ENCODE assay signal across 24 cellular contexts in the genomic region with DNA sequence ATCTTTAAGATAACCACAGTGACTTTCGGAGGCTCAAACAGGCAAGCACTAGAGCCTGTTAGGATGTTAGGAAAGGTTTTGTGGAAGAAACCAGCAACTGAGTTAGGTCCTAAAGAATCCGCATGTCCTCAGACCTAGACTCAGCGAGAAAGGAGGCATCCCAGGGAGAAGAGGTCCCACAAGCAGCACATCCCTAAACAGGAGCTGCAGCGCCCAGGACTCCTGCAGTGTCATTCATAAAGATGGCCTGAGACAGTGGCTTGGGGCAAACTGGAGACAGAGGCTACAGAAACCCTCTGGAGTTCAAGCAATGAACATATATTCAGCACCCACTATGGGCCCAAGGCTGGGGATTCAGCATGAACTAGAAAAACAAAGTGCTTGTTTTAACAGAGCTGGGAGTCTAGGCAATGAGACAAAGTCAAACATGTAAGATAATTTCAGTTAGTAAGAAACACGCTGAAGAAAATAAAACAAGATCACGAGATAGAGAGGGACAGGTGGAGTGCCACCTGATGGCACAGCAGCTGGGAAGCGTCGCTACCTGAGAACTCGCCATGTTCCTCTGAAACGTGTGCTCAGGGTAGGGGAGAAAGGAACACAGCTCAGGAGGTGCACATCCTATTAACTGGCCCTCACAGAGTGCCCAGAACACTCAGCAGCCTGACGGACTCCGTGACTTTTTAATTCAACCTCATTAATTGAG. TPM values are rescaled to one million over a fixed set of nuclear protein-coding genes. Genes with fewer than 3 reads are reported as not detected.
A peak's percentile ranks its signal among the peaks of the same experiment; 100 is the strongest.
DNase-seq lines count a peak whose midpoint lies in the region; ATAC-seq, FAIRE-seq and TF ChIP-seq lines count a peak whose summit lies in the region.
"Had no signal": no experiment of that assay in that cellular context is flagged by ENCODE, and none has a peak within 500 bp of the region (broad histone marks: within the 10 kb centered on the region; RNA-seq: fewer than 3 reads in every experiment).

No MANE protein-coding gene starts in this region.

- no peaks in the 10 kb centered on the region for H3K27me3 Mint-ChIP-seq in progenitor cell of endocrine pancreas
- peaks cover 13% of the 10 kb centered on the region for H3K27me3 Mint-ChIP-seq in activated naive CD8-positive, alpha-beta T cell treated with anti-CD3 and anti-CD28 coated beads, Interleukin-2, amount 50 U/mL, for 24 hours
- H3K27me3 Mint-ChIP-seq: activated B cell treated with CpG ODN at 0.5 μM for 24 hours had no signal

- peak; percentile 37 for DNase-seq in NCI-H2107 treated with DMSO at 0.1 percent for 48 hours (lab: John Stamatoyannopoulos, UW; ENCODE audit: unreplicated experiment)
- DNase-seq in NCI-H2107 (lab: John Stamatoyannopoulos, UW): no peak
- DNase-seq in HTR-8/SVneo (ENCODE audit: insufficient read length, low spot score): no peak
- no peak for DNase-seq in esophagus muscularis mucosa (ENCODE audit: extremely low spot score)
- no peak for DNase-seq in progenitor cell of endocrine pancreas (ENCODE audit: low spot score, unreplicated experiment)
- DNase-seq in activated CD4-positive, alpha-beta T cell treated with anti-CD3 and anti-CD28 coated beads for 1 hour: no peak
- DNase-seq in activated naive CD8-positive, alpha-beta T cell treated with anti-CD3 and anti-CD28 coated beads, Interleukin-2, amount 50 U/mL, for 24 hours: no peak
- DNase-seq: activated B cell treated with CpG ODN at 0.5 μM for 24 hours; activated T-cell treated with anti-CD3 and anti-CD28 coated beads, Interleukin-2, amount 50 U/mL, for 72 hours; effector memory CD4-positive, alpha-beta T cell; heart right ventricle; naive thymus-derived CD4-positive, alpha-beta T cell; pancreas; stimulated activated CD4-positive, alpha-beta T cell treated with anti-CD3 and anti-CD28 coated beads, Interleukin-2, amount 100 ng/mL, for 24 hours; stimulated activated naive CD8-positive, alpha-beta T cell treated with anti-CD3 and anti-CD28 coated beads, Interleukin-15, Interleukin-2, amounts not matched to agents 100 U/mL and 50 U/mL, for 24 hours had no signal

- peak overlapping the region; percentile 21 to 36 (median 28) for H3K27ac ChIP-seq in esophagus muscularis mucosa (replicated peaks in 1 of 4)
- H3K27ac ChIP-seq: BLaER1 treated with 17β-estradiol and CSF1 and Interleukin-3, amounts not matched to agents 10 nM and 100 nM; SK-N-MC; tibial nerve had no signal

- WGBS in esophagus muscularis mucosa: 95% methylated on average over 12 of the region's 12 CpGs

- TF ChIP-seq EP300 in esophagus muscularis mucosa (IDR thresholded peaks at IDR 0.05): no peak

- H3K4me3 Mint-ChIP-seq in progenitor cell of endocrine pancreas (ENCODE audit: low read depth): no peak overlapping the region
- no peak overlapping the region for H3K4me3 Mint-ChIP-seq in activated naive CD8-positive, alpha-beta T cell treated with anti-CD3 and anti-CD28 coated beads, Interleukin-2, amount 50 U/mL, for 24 hours
- H3K4me3 Mint-ChIP-seq: activated B cell treated with CpG ODN at 0.5 μM for 24 hours; activated naive CD4-positive, alpha-beta T cell treated with anti-CD3 and anti-CD28 coated beads, Interleukin-2, amount 50 U/mL, for 24 hours; activated T-cell treated with anti-CD3 and anti-CD28 coated beads, Interleukin-2, amount 50 U/mL, for 72 hours; naive thymus-derived CD4-positive, alpha-beta T cell had no signal

- peak; percentile 9 for FAIRE-seq in HTR-8/SVneo (lab: Jason Lieb, UNC)
- FAIRE-seq: astrocyte, GM12891, H54, pancreas had no signal

- intact Hi-C loops in esophagus muscularis mucosa (cut with DNase I): no loop called here

- H3K4me1 ChIP-seq in esophagus muscularis mucosa: peaks cover 34 to 91% (median 87%) of the 10 kb centered on the region in 4 donors

- peaks cover 64% of the 10 kb centered on the region for H3K4me1 Mint-ChIP-seq in progenitor cell of endocrine pancreas (ENCODE audit: low read depth)
- H3K4me1 Mint-ChIP-seq in activated naive CD8-positive, alpha-beta T cell treated with anti-CD3 and anti-CD28 coated beads, Interleukin-2, amount 50 U/mL, for 24 hours: no peaks in the 10 kb centered on the region
- H3K4me1 Mint-ChIP-seq: activated B cell treated with CpG ODN at 0.5 μM for 24 hours; activated naive CD4-positive, alpha-beta T cell treated with anti-CD3 and anti-CD28 coated beads, Interleukin-2, amount 50 U/mL, for 24 hours; naive thymus-derived CD4-positive, alpha-beta T cell had no signal

- TF ChIP-seq POLR2A in esophagus muscularis mucosa (IDR thresholded peaks at IDR 0.05; ENCODE audit: low read depth): no peak

- H3K36me3 ChIP-seq in esophagus muscularis mucosa: no peaks in the 10 kb centered on the region
- H3K36me3 ChIP-seq: heart right ventricle, pancreas, tibial nerve had no signal

- no peak for ATAC-seq in activated naive CD8-positive, alpha-beta T cell treated with anti-CD3 and anti-CD28 coated beads, Interleukin-2, amount 50 U/mL, for 24 hours
- ATAC-seq in HG03135 (IDR thresholded peaks at IDR 0.05; ENCODE audit: unreplicated experiment): no peak
- ATAC-seq: activated T-cell treated with anti-CD3 and anti-CD28 coated beads, Interleukin-2, amount 50 U/mL, for 72 hours; naive thymus-derived CD4-positive, alpha-beta T cell; Panc1; stimulated activated naive CD8-positive, alpha-beta T cell treated with anti-CD3 and anti-CD28 coated beads, Interleukin-15, Interleukin-2, amounts not matched to agents 100 U/mL and 50 U/mL, for 24 hours had no signal

- H3K4me3 ChIP-seq in esophagus muscularis mucosa: no peak overlapping the region
- H3K4me3 ChIP-seq: BLaER1 treated with 17β-estradiol and CSF1 and Interleukin-3, amounts not matched to agents 10 nM and 100 nM; heart right ventricle; pancreas; SK-N-MC; tibial nerve had no signal

- peak overlapping the region; percentile 0 for H3K27ac Mint-ChIP-seq in progenitor cell of endocrine pancreas
- H3K27ac Mint-ChIP-seq in activated naive CD8-positive, alpha-beta T cell treated with anti-CD3 and anti-CD28 coated beads, Interleukin-2, amount 50 U/mL, for 24 hours: no peak overlapping the region
- H3K27ac Mint-ChIP-seq: activated B cell treated with CpG ODN at 0.5 μM for 24 hours; activated naive CD4-positive, alpha-beta T cell treated with anti-CD3 and anti-CD28 coated beads, Interleukin-2, amount 50 U/mL, for 24 hours; activated T-cell treated with anti-CD3 and anti-CD28 coated beads, Interleukin-2, amount 50 U/mL, for 72 hours; naive thymus-derived CD4-positive, alpha-beta T cell had no signal

- no peaks in the 10 kb centered on the region for H3K9me3 Mint-ChIP-seq in progenitor cell of endocrine pancreas (ENCODE audit: low read depth)
- no peaks in the 10 kb centered on the region for H3K9me3 Mint-ChIP-seq in activated naive CD8-positive, alpha-beta T cell treated with anti-CD3 and anti-CD28 coated beads, Interleukin-2, amount 50 U/mL, for 24 hours
- H3K9me3 Mint-ChIP-seq: activated B cell treated with CpG ODN at 0.5 μM for 24 hours; activated naive CD4-positive, alpha-beta T cell treated with anti-CD3 and anti-CD28 coated beads, Interleukin-2, amount 50 U/mL, for 24 hours; activated T-cell treated with anti-CD3 and anti-CD28 coated beads, Interleukin-2, amount 50 U/mL, for 72 hours had no signal

- H3K27me3 ChIP-seq in esophagus muscularis mucosa: no peaks in the 10 kb centered on the region
- H3K27me3 ChIP-seq: BLaER1 treated with 17β-estradiol and CSF1 and Interleukin-3, amounts not matched to agents 10 nM and 100 nM; heart right ventricle; pancreas; tibial nerve had no signal

- peaks cover 2% of the 10 kb centered on the region for H3K36me3 Mint-ChIP-seq in progenitor cell of endocrine pancreas (ENCODE audit: insufficient read depth)
- H3K36me3 Mint-ChIP-seq in activated naive CD8-positive, alpha-beta T cell treated with anti-CD3 and anti-CD28 coated beads, Interleukin-2, amount 50 U/mL, for 24 hours (ENCODE audit: low read depth): no peaks in the 10 kb centered on the region
- H3K36me3 Mint-ChIP-seq: activated naive CD4-positive, alpha-beta T cell treated with anti-CD3 and anti-CD28 coated beads, Interleukin-2, amount 50 U/mL, for 24 hours; naive thymus-derived CD4-positive, alpha-beta T cell had no signal

- H3K9me3 ChIP-seq in esophagus muscularis mucosa: no peaks in the 10 kb centered on the region
- H3K9me3 ChIP-seq: BLaER1 treated with 17β-estradiol and CSF1 and Interleukin-3, amounts not matched to agents 10 nM and 100 nM; heart right ventricle; pancreas; tibial nerve had no signal

- no peak for TF ChIP-seq CTCF in esophagus muscularis mucosa (IDR thresholded peaks at IDR 0.05)
- no peak for TF ChIP-seq CTCF in progenitor cell of endocrine pancreas (IDR thresholded peaks at IDR 0.05; ENCODE audit: unreplicated experiment)

RNA-seq across cellular contexts. Expression of a gene that starts 48.1 kb away (rescaled TPM):
- total RNA-seq in esophagus muscularis mucosa (100 to 1,000 TPM in 3 of 4 donors, 10 to 100 TPM in 1; 98.9 to 122 (median 105) TPM), progenitor cell of endocrine pancreas (78.7 and 85.3 TPM in 2 replicates)
